32 cellular contexts compared by ENCODE assay signal in genomic region chrX:49243166-49243565, GRCh38. TPM values are rescaled to one million over a fixed set of nuclear protein-coding genes. Genes with fewer than 3 reads are reported as not detected.
"Had no signal": no experiment of that assay in that cellular context is flagged by ENCODE, and none has a peak within 500 bp of the region (broad histone marks: within the 10 kb centered on the region; RNA-seq: fewer than 3 reads in every experiment).

No MANE protein-coding gene starts in this region.

- H3K4me3 ChIP-seq: gastrocnemius medialis, mucosa of descending colon, testis, tibial artery, upper lobe of right lung, uterus had no signal

- H3K27ac ChIP-seq: epithelial cell of prostate, gastrocnemius medialis, neutrophil, parathyroid adenoma, testis, tibial artery, upper lobe of right lung, uterus had no signal

- ATAC-seq: esophagus mucosa; gastrocnemius medialis; left lobe of liver; mucosa of descending colon; sciatic nerve; stimulated activated effector memory CD8-positive, alpha-beta T cell treated with anti-CD3 and anti-CD28 coated beads, Interleukin-12 subunit alpha, Interleukin-12 subunit beta, amount 100 ng/mL, for 72 hours; stimulated activated naive CD8-positive, alpha-beta T cell treated with anti-CD3 and anti-CD28 coated beads, Interleukin-15, Interleukin-2, amounts not matched to agents 100 U/mL and 50 U/mL, for 24 hours; upper lobe of right lung had no signal

- H3K79me2 ChIP-seq: parathyroid adenoma had no signal

- H3K27me3 Mint-ChIP-seq: naive B cell, progenitor cell of endocrine pancreas had no signal

- H3K27ac Mint-ChIP-seq: endodermal cell; mesothelial cell of epicardium; natural killer cell treated with Interleukin-12 subunit alpha and Interleukin-12 subunit beta and Interleukin-15 and Interleukin-18, amount 100 ng/mL, for 72 hours; progenitor cell of endocrine pancreas; stimulated activated effector memory CD8-positive, alpha-beta T cell treated with anti-CD3 and anti-CD28 coated beads, Interleukin-12 subunit alpha, Interleukin-12 subunit beta, amount 100 ng/mL, for 72 hours had no signal

- H3K9me3 Mint-ChIP-seq: natural killer cell treated with Interleukin-12 subunit alpha and Interleukin-12 subunit beta and Interleukin-15 and Interleukin-18, amount 100 ng/mL, for 72 hours; neural crest cell; stimulated activated effector memory CD8-positive, alpha-beta T cell treated with anti-CD3 and anti-CD28 coated beads, Interleukin-12 subunit alpha, Interleukin-12 subunit beta, amount 100 ng/mL, for 72 hours had no signal

- H3K9me3 ChIP-seq: gastrocnemius medialis, mucosa of descending colon, neutrophil, testis, tibial artery, upper lobe of right lung, uterus had no signal

- FAIRE-seq: colon, keratinocyte had no signal

- DNase-seq: effector CD8-positive, alpha-beta T cell; endodermal cell; gastrocnemius medialis; head of caudate nucleus; mesenchymal stem cell; mucosa of descending colon; naive B cell; stimulated activated CD4-positive, alpha-beta T cell treated with anti-CD3 and anti-CD28 coated beads, Interleukin-2, amount 100 ng/mL, for 24 hours; stimulated activated CD4-positive, alpha-beta T cell treated with anti-CD3 and anti-CD28 coated beads, Interleukin-4, amount 100 ng/mL, for 24 hours; stimulated activated naive CD8-positive, alpha-beta T cell treated with anti-CD3 and anti-CD28 coated beads, Interleukin-15, Interleukin-2, amounts not matched to agents 100 U/mL and 50 U/mL, for 24 hours; substantia nigra; testis; tibial artery; upper lobe of right lung; uterus had no signal

- H3K36me3 ChIP-seq: uterus had no signal

- H3K4me1 ChIP-seq: gastrocnemius medialis, parathyroid adenoma, testis, tibial artery, upper lobe of right lung, uterus had no signal

- H3K9ac ChIP-seq: parathyroid adenoma had no signal

- H3K4me3 Mint-ChIP-seq: endodermal cell; mesothelial cell of epicardium; naive B cell; natural killer cell treated with Interleukin-12 subunit alpha and Interleukin-12 subunit beta and Interleukin-15 and Interleukin-18, amount 100 ng/mL, for 72 hours; neural crest cell; stimulated activated effector memory CD8-positive, alpha-beta T cell treated with anti-CD3 and anti-CD28 coated beads, Interleukin-12 subunit alpha, Interleukin-12 subunit beta, amount 100 ng/mL, for 72 hours had no signal

- H3K4me1 Mint-ChIP-seq: endodermal cell, mesothelial cell of epicardium, neural crest cell had no signal

- H2AFZ ChIP-seq: parathyroid adenoma had no signal

- H3K27me3 ChIP-seq: gastrocnemius medialis, neutrophil, testis, tibial artery, upper lobe of right lung, uterus had no signal

RNA-seq across cellular contexts. Expression of gene CACNA1F, which starts 10.0 kb away (rescaled TPM):
- total RNA-seq: gastrocnemius medialis, left lobe of liver, skeletal muscle tissue had no signal
- polyA plus RNA-seq: keratinocyte had no signal

RNA-seq across cellular contexts. Expression of gene FOXP3, which starts 21.3 kb away (rescaled TPM):
- total RNA-seq: gastrocnemius medialis, glomerular endothelial cell, lung microvascular endothelial cell, omental fat pad, skeletal muscle tissue, uterus had no signal
